ENCODE assay signal across 22 cellular contexts in the genomic region with DNA sequence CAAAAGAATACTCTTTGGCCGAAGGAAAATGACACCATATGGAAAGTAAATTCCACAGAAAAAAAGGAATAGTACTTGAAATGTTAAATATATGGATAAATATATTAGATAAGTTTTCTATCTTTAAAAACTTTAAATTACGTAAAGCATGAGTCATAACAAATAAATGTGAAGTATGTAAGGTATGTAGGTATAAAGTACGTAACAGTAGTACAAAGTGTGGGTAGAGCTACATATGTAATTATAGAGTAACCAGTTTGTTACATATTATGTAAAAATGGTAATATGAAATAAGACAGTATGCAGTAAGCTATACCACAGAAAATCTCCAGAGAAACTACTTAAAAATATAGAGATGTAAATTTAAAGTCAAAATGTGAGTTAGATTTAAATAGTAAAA.
DNase-seq lines count a peak whose midpoint lies in the region; ATAC-seq, FAIRE-seq and TF ChIP-seq lines count a peak whose summit lies in the region.
"Had no signal": no experiment of that assay in that cellular context is flagged by ENCODE, and none has a peak within 500 bp of the region (broad histone marks: within the 10 kb centered on the region; RNA-seq: fewer than 3 reads in every experiment).

No MANE protein-coding gene starts in this region.

- no peak overlapping the region for H2AK5ac ChIP-seq in mesendoderm (ENCODE audit: low read length)

- H3K79me1 ChIP-seq in mesendoderm (ENCODE audit: low read length), result no peaks in the 10 kb centered on the region

- no peaks in the 10 kb centered on the region for H3K9me2 ChIP-seq in GM23338 (ENCODE audit: insufficient read depth)

- no peaks in the 10 kb centered on the region for H3K9me3 Mint-ChIP-seq in GM23338

- no peak overlapping the region for H2AFZ ChIP-seq in GM23338
- H2AFZ ChIP-seq in endothelial cell of umbilical vein (ENCODE audit: low read depth, low read length), result no peak overlapping the region

- H4K5ac ChIP-seq in mesendoderm (ENCODE audit: low read length), result no peak overlapping the region

- H3K36me3 ChIP-seq in GM23338 (ENCODE audit: insufficient read depth) (no peaks in the 10 kb centered on the region), endothelial cell of umbilical vein (ENCODE audit: control insufficient read depth in 2 of 2, extremely low read depth in 1 of 2, insufficient read depth in 2 of 2, low read length in 2 of 2) (no peaks in the 10 kb centered on the region), mesendoderm (ENCODE audit: control insufficient read depth, insufficient read depth, low read length) (no peaks in the 10 kb centered on the region)
- H3K36me3 ChIP-seq: BLaER1 treated with 17β-estradiol and CSF1 and Interleukin-3, amounts not matched to agents 10 nM and 100 nM had no signal

- H3K9ac ChIP-seq in endothelial cell of umbilical vein (replicated peaks; ENCODE audit: extremely low read depth, insufficient read depth, low read length) (no peak overlapping the region), mesendoderm (ENCODE audit: low read length) (no peak overlapping the region)
- H3K9ac ChIP-seq: BLaER1 treated with 17β-estradiol and CSF1 and Interleukin-3, amounts not matched to agents 10 nM and 100 nM had no signal

- DNase-seq in GM23338 (ENCODE audit: low spot score) (peak; percentile 9), RWPE1 (ENCODE audit: low spot score) (peak; percentile 35), endothelial cell of umbilical vein (ENCODE audit: low read depth, low spot score) (no peak), mesendoderm (peak; percentile 29), NCI-H1048 (lab: John Stamatoyannopoulos, UW) (no peak), activated gamma-delta T cell treated with Interleukin-2 at 50 U/mL for 16 hours (no peak)
- DNase-seq: CD8-positive, alpha-beta T cell; H7; HFFc6; KBM-7; MV-4-11; NCI-H1417; NCI-H187; NCI-H2107; NCI-H510A treated with DMSO at 0.1 percent for 48 hours; NCI-H82; SW 1271 had no signal

- H3K4me3 Mint-ChIP-seq in GM23338, result no peak overlapping the region
- H3K4me3 Mint-ChIP-seq: CD8-positive, alpha-beta T cell; HFFc6 had no signal

- H3K27me3 Mint-ChIP-seq in GM23338 (ENCODE audit: insufficient read depth, low read depth, poor library complexity), result no peaks in the 10 kb centered on the region

- no peak overlapping the region for H2BK5ac ChIP-seq in mesendoderm (ENCODE audit: low read length)

- FAIRE-seq in endothelial cell of umbilical vein (lab: Jason Lieb, UNC), result no peak
- FAIRE-seq: D721Med, GM12892, GM18507 had no signal

- no peak overlapping the region for H3K4ac ChIP-seq in mesendoderm (ENCODE audit: low read depth, low read length)

- H3K79me2 ChIP-seq in GM23338 (replicated peaks; ENCODE audit: insufficient read depth), result no peaks in the 10 kb centered on the region
- H3K79me2 ChIP-seq in endothelial cell of umbilical vein (ENCODE audit: control insufficient read depth, insufficient read depth, low read length), result no peaks in the 10 kb centered on the region
- H3K79me2 ChIP-seq in mesendoderm (ENCODE audit: control insufficient read depth, insufficient read depth, low read length), result no peaks in the 10 kb centered on the region

- H3K27me3 ChIP-seq in GM23338 (ENCODE audit: insufficient read depth), result no peaks in the 10 kb centered on the region
- no peaks in the 10 kb centered on the region for H3K27me3 ChIP-seq in endothelial cell of umbilical vein (ENCODE audit: control insufficient read depth in 2 of 2, insufficient read depth in 2 of 2, low read length in 2 of 2)
- H3K27me3 ChIP-seq in mesendoderm (ENCODE audit: insufficient read depth, low read length, poor library complexity), result no peaks in the 10 kb centered on the region
- H3K27me3 ChIP-seq: BLaER1 treated with 17β-estradiol and CSF1 and Interleukin-3, amounts not matched to agents 10 nM and 100 nM had no signal

- POLR2A ChIA-PET in RWPE1 (lab: Yijun Ruan, JAX; ENCODE audit: low non-redundant PET) (no interaction called here), endothelial cell of umbilical vein (lab: Charles Lee) (no interaction called here)

- H4K20me1 ChIP-seq in GM23338 (replicated peaks; ENCODE audit: insufficient read depth) (no peaks in the 10 kb centered on the region), endothelial cell of umbilical vein (replicated peaks; ENCODE audit: control insufficient read depth, extremely low read depth, insufficient read depth, low read length) (no peaks in the 10 kb centered on the region)
- H4K20me1 ChIP-seq: BLaER1 treated with 17β-estradiol and CSF1 and Interleukin-3, amounts not matched to agents 10 nM and 100 nM had no signal

- no peak overlapping the region for H3K4me2 ChIP-seq in GM23338
- H3K4me2 ChIP-seq in endothelial cell of umbilical vein (ENCODE audit: insufficient read depth, low read length), result peak overlapping the region; percentile 0
- H3K4me2 ChIP-seq in mesendoderm (ENCODE audit: low read length), result no peak overlapping the region
- H3K4me2 ChIP-seq: BLaER1 treated with 17β-estradiol and CSF1 and Interleukin-3, amounts not matched to agents 10 nM and 100 nM had no signal

- H3K27ac Mint-ChIP-seq in GM23338, result no peak overlapping the region
- H3K27ac Mint-ChIP-seq: CD8-positive, alpha-beta T cell; HFFc6 had no signal

- TF ChIP-seq CTCF in GM23338 (conservative IDR thresholded peaks at IDR 0.05; ENCODE audit: low read depth in 2 of 2), result no peak
- TF ChIP-seq CTCF in RWPE1 (conservative IDR thresholded peaks at IDR 0.05; ENCODE audit: low read depth), result no peak
- no peak for TF ChIP-seq CTCF in endothelial cell of umbilical vein (IDR thresholded peaks at IDR 0.05; ENCODE audit: extremely low read depth in 1 of 2, insufficient read depth in 1 of 2, low read depth in 1 of 2, low read length in 2 of 2)

- no peaks in the 10 kb centered on the region for H3F3A ChIP-seq in GM23338 (replicated peaks; ENCODE audit: low read depth)

- 100% methylated on average over 2 of the region's 3 CpGs for WGBS in mesendoderm (ENCODE audit: extremely low coverage, insufficient coverage, low lambda C conversion rate)

- no peak overlapping the region for H3K23ac ChIP-seq in mesendoderm (ENCODE audit: low read length)

- H3K4me1 ChIP-seq in GM23338 (ENCODE audit: insufficient read depth) (peaks cover 4% of the 10 kb centered on the region; the same call in 1 of the 2 replicates), endothelial cell of umbilical vein (ENCODE audit: control insufficient read depth, extremely low read depth, insufficient read depth, low read length) (peaks cover 9% of the 10 kb centered on the region), mesendoderm (ENCODE audit: control insufficient read depth, low read depth, low read length) (no peaks in the 10 kb centered on the region)
- H3K4me1 ChIP-seq: BLaER1 treated with 17β-estradiol and CSF1 and Interleukin-3, amounts not matched to agents 10 nM and 100 nM had no signal

- ATAC-seq in GM23338 (no peak), GM21619 (IDR thresholded peaks at IDR 0.05; ENCODE audit: unreplicated experiment) (no peak)
- ATAC-seq: CD8-positive, alpha-beta T cell had no signal

- no peak overlapping the region for H4K8ac ChIP-seq in mesendoderm (ENCODE audit: low read depth, low read length)

- H2BK120ac ChIP-seq in mesendoderm (ENCODE audit: low read depth, low read length), result no peak overlapping the region

- no peak overlapping the region for H3K27ac ChIP-seq in GM23338 (ENCODE audit: low read depth)
- H3K27ac ChIP-seq in RWPE1, result no peak overlapping the region
- H3K27ac ChIP-seq in endothelial cell of umbilical vein (ENCODE audit: insufficient read depth, low read depth, low read length), result no peak overlapping the region
- H3K27ac ChIP-seq in mesendoderm (ENCODE audit: low read depth, low read length), result no peak overlapping the region
- H3K27ac ChIP-seq: BLaER1 treated with 17β-estradiol and CSF1 and Interleukin-3, amounts not matched to agents 10 nM and 100 nM had no signal

- no peak overlapping the region for H2BK15ac ChIP-seq in mesendoderm (replicated peaks; ENCODE audit: low read depth)

- dilution Hi-C loops in endothelial cell of umbilical vein (cut with MboI; ENCODE audit: extremely low pct_ligation_motif_present, low sequenced_read_pairs), result no loop called here

- H3K18ac ChIP-seq in mesendoderm (ENCODE audit: low read length), result no peak overlapping the region

- no peaks in the 10 kb centered on the region for H3K9me1 ChIP-seq in endothelial cell of umbilical vein (replicated peaks; ENCODE audit: control insufficient read depth, extremely low read depth, insufficient read depth, low read length)

- no peaks in the 10 kb centered on the region for H3K9me3 ChIP-seq in endothelial cell of umbilical vein (replicated peaks; ENCODE audit: control insufficient read depth, insufficient read depth, low read length)
- H3K9me3 ChIP-seq: BLaER1 treated with 17β-estradiol and CSF1 and Interleukin-3, amounts not matched to agents 10 nM and 100 nM had no signal

- intact Hi-C loops in endothelial cell of umbilical vein (cut with micrococcal nuclease), result no loop called here

- no peak for TF ChIP-seq POLR2A in endothelial cell of umbilical vein (IDR thresholded peaks at IDR 0.05; ENCODE audit: low read depth, low read length)

- no peak overlapping the region for H3K56ac ChIP-seq in mesendoderm (ENCODE audit: low read length)

- no peaks in the 10 kb centered on the region for H3K36me3 Mint-ChIP-seq in GM23338 (ENCODE audit: low read depth)
- H3K36me3 Mint-ChIP-seq: CD8-positive, alpha-beta T cell had no signal

- H3K4me1 Mint-ChIP-seq in GM23338, result peaks cover 15% of the 10 kb centered on the region; the same call in 2 of the 3 replicates

- CTCF ChIA-PET in RWPE1 (lab: Yijun Ruan, JAX) (interaction anchor here (0.6 to 0.7 kb wide), 2 partner anchors 25 to 183 kb away, joined by 3 to 5 read pairs; no protein-coding TSS in a partner anchor), endothelial cell of umbilical vein (lab: Charles Lee) (no interaction called here)

- no peak overlapping the region for H3K4me3 ChIP-seq in GM23338
- H3K4me3 ChIP-seq in endothelial cell of umbilical vein (replicated peaks in 1 of 3; ENCODE audit: insufficient read depth in 1 of 3, low read depth in 1 of 3, low read length in 3 of 3), result no peak overlapping the region
- H3K4me3 ChIP-seq in mesendoderm (ENCODE audit: low read length), result no peak overlapping the region
- H3K4me3 ChIP-seq: BLaER1 treated with 17β-estradiol and CSF1 and Interleukin-3, amounts not matched to agents 10 nM and 100 nM had no signal

- no TSS peak for BruUV-seq in endothelial cell of umbilical vein (replicated peaks; lab: Mats Ljungman, UMichigan)

TF ChIP-seq in GM23338, 12 proteins besides CTCF, POLR2A, EP300 and RAD21 (continues in another document):
- TF ChIP-seq NANOG (IDR thresholded peaks at IDR 0.05; ENCODE audit: borderline replicate concordance) (no peak), EZH2phosphoT487 (IDR thresholded peaks at IDR 0.05; ENCODE audit: unreplicated experiment) (no peak), ZNF114 (CRISPR knock-in tag; IDR thresholded peaks at IDR 0.05) (no peak)

TF ChIP-seq in endothelial cell of umbilical vein, 7 proteins besides CTCF, POLR2A, EP300 and RAD21 (continues in another document):
- TF ChIP-seq EZH2 (IDR thresholded peaks at IDR 0.05; ENCODE audit: borderline replicate concordance, low read depth, low read length, severe bottlenecking) (no peak), GATA2 (IDR thresholded peaks at IDR 0.05; ENCODE audit: insufficient read depth, insufficient read length, low read depth, low read length) (no peak), JUN (IDR thresholded peaks at IDR 0.05; ENCODE audit: borderline replicate concordance, insufficient read depth, insufficient read length, low read depth) (no peak)

Comparison
In these comparisons a context has a peak if more than half of its experiments do, and no peak if none do; other contexts are left out.
1. DNase-seq: peak in GM23338 (single experiment), RWPE1 (single experiment) and mesendoderm (single experiment); none in endothelial cell of umbilical vein (single experiment), NCI-H1048 (single experiment) and activated gamma-delta T cell treated with Interleukin-2 at 50 U/mL for 16 hours (single experiment).